Comparison of ENCODE assay signal across 32 cellular contexts in genomic region chr10:29117781-29118180, GRCh38.
"Had no signal": no experiment of that assay in that cellular context is flagged by ENCODE, and none has a peak within 500 bp of the region (broad histone marks: within the 10 kb centered on the region; RNA-seq: fewer than 3 reads in every experiment).

No MANE protein-coding gene starts in this region.

- H3K79me2 ChIP-seq: hepatocyte, parathyroid adenoma had no signal

- H3K4me1 ChIP-seq: heart right ventricle, left lung, lower lobe of right lung, neural progenitor cell, stomach, testis, tibial artery, upper lobe of right lung had no signal

- H3K4me3 ChIP-seq: heart right ventricle, hepatocyte, left lung, lower lobe of right lung, neural progenitor cell, right atrium auricular region, skin epidermis, stomach, testis, tibial artery, upper lobe of right lung had no signal

- H3K27ac Mint-ChIP-seq: mesothelial cell of epicardium; naive B cell; natural killer cell; nephron progenitor cell; neural progenitor cell; progenitor cell of endocrine pancreas; stimulated activated naive B cell treated with anti-CD40 and anti-IgM and Interleukin-4, amounts not matched to agents 10 μg/mL and 1 μg/mL and 100 μg/mL, for 72 hours had no signal

- H3K27me3 ChIP-seq: hepatocyte, left lung, neural progenitor cell, right atrium auricular region, stomach, testis, tibial artery, upper lobe of right lung had no signal

- ATAC-seq: heart right ventricle; left colon; left lung; lower lobe of right lung; natural killer cell; sciatic nerve; stimulated activated naive B cell treated with anti-CD40 and anti-IgM and Interleukin-4, amounts not matched to agents 10 μg/mL and 1 μg/mL and 100 μg/mL, for 72 hours; stimulated activated naive CD8-positive, alpha-beta T cell treated with anti-CD3 and anti-CD28 coated beads, Interleukin-15, Interleukin-2, amounts not matched to agents 100 U/mL and 50 U/mL, for 24 hours; upper lobe of right lung had no signal

- H3K9me3 ChIP-seq: neutrophil, testis had no signal

- H3K36me3 ChIP-seq: heart right ventricle, left lung, lower lobe of right lung, neural progenitor cell, neutrophil, right atrium auricular region, stomach, tibial artery, upper lobe of right lung had no signal

- H3K4me3 Mint-ChIP-seq: mesothelial cell of epicardium; naive B cell; natural killer cell; nephron progenitor cell; neural progenitor cell; stimulated activated naive B cell treated with anti-CD40 and anti-IgM and Interleukin-4, amounts not matched to agents 10 μg/mL and 1 μg/mL and 100 μg/mL, for 72 hours had no signal

- H3K4me2 ChIP-seq: hepatocyte, neural progenitor cell had no signal

- FAIRE-seq: kidney, urothelium cell line had no signal

- DNase-seq: heart right ventricle; kidney; left colon; left lung; lower lobe of right lung; mammary epithelial cell; mesendoderm; naive B cell; natural killer cell; nephron progenitor cell; occipital lobe; stimulated activated CD4-positive, alpha-beta T cell treated with anti-CD3 and anti-CD28 coated beads, Interleukin-12 subunit alpha, Interleukin-12 subunit beta, amount 100 ng/mL, for 4 hours; stimulated activated CD4-positive, alpha-beta T cell treated with anti-CD3 and anti-CD28 coated beads, Interleukin-15, amount 100 ng/mL, for 24 hours; stimulated activated CD4-positive, alpha-beta T cell treated with anti-CD3 and anti-CD28 coated beads, Interleukin-2, amount 100 ng/mL, for 24 hours; stimulated activated CD4-positive, alpha-beta T cell treated with anti-CD3 and anti-CD28 coated beads, Interleukin-4, amount 100 ng/mL, for 1 hour; stimulated activated naive B cell treated with anti-CD40 and anti-IgM and Interleukin-4, amounts not matched to agents 10 μg/mL and 1 μg/mL and 100 μg/mL, for 72 hours; stimulated activated naive CD8-positive, alpha-beta T cell treated with anti-CD3 and anti-CD28 coated beads, Interleukin-15, Interleukin-2, amounts not matched to agents 100 U/mL and 50 U/mL, for 24 hours; stomach; testis; tibial artery; trophoblast cell; upper lobe of right lung had no signal

- H3K27ac ChIP-seq: heart right ventricle, hepatocyte, left lung, lower lobe of right lung, neural progenitor cell, neutrophil, parathyroid adenoma, right atrium auricular region, skin epidermis, stomach, testis, tibial artery, upper lobe of right lung had no signal

- H3K27me3 Mint-ChIP-seq: naive B cell, progenitor cell of endocrine pancreas had no signal

- H3K9ac ChIP-seq: neural progenitor cell, parathyroid adenoma had no signal

- H3K4me1 Mint-ChIP-seq: naive B cell; natural killer cell; stimulated activated naive B cell treated with anti-CD40 and anti-IgM and Interleukin-4, amounts not matched to agents 10 μg/mL and 1 μg/mL and 100 μg/mL, for 72 hours had no signal

- H2AFZ ChIP-seq: hepatocyte, neural progenitor cell, parathyroid adenoma had no signal
